Comparison of ENCODE assay signal across 9 cellular contexts in genomic region chr1:51926171-51926812, GRCh38. TPM values are rescaled to one million over a fixed set of nuclear protein-coding genes. Genes with fewer than 3 reads are reported as not detected.
A peak's percentile ranks its signal among the peaks of the same experiment; 100 is the strongest.
DNase-seq lines count a peak whose midpoint lies in the region; ATAC-seq, FAIRE-seq and TF ChIP-seq lines count a peak whose summit lies in the region.
"Had no signal": no experiment of that assay in that cellular context is flagged by ENCODE, and none has a peak within 500 bp of the region (broad histone marks: within the 10 kb centered on the region; RNA-seq: fewer than 3 reads in every experiment).

No MANE protein-coding gene starts in this region.

- H3K36me3 Mint-ChIP-seq in activated naive CD4-positive, alpha-beta T cell treated with anti-CD3 and anti-CD28 coated beads, Interleukin-2, amount 10 ng/mL, durations not matched to agents 7 days and 5 days = no peaks in the 10 kb centered on the region

- no peak overlapping the region for H3K4me3 Mint-ChIP-seq in activated naive CD4-positive, alpha-beta T cell treated with anti-CD3 and anti-CD28 coated beads, Interleukin-2, amount 10 ng/mL, durations not matched to agents 7 days and 5 days

- ATAC-seq in HG03354 (IDR thresholded peaks at IDR 0.05; ENCODE audit: poor library complexity, severe bottlenecking, unreplicated experiment) (no peak), GM18502 (IDR thresholded peaks at IDR 0.05; ENCODE audit: poor library complexity, unreplicated experiment) (no peak), GM18868 (IDR thresholded peaks at IDR 0.05; ENCODE audit: unreplicated experiment) (no peak)

- H3K4me3 ChIP-seq in AG09309 (ENCODE audit: control insufficient read depth, low read depth, low read length) (no peak overlapping the region), fibroblast of villous mesenchyme (ENCODE audit: low read depth, low read length) (no peak overlapping the region)

- H3K4me1 Mint-ChIP-seq in activated naive CD4-positive, alpha-beta T cell treated with anti-CD3 and anti-CD28 coated beads, Interleukin-2, amount 10 ng/mL, durations not matched to agents 7 days and 5 days = no peaks in the 10 kb centered on the region

- TF ChIP-seq CTCF in AG09309 (IDR thresholded peaks at IDR 0.05; ENCODE audit: control insufficient read depth, insufficient read depth, low read depth, low read length, missing control alignments) (peak; percentile 54), fibroblast of villous mesenchyme (IDR thresholded peaks at IDR 0.05; ENCODE audit: insufficient read depth, low read depth, low read length) (peak; percentile 60)

- CTCF ChIA-PET in activated naive CD4-positive, alpha-beta T cell treated with anti-CD3 and anti-CD28 coated beads, Interleukin-2, amount 10 ng/mL, durations not matched to agents 7 days and 5 days (lab: Charles Lee) = interaction anchor here (1.7 to 2.7 kb wide), 2 partner anchors 15 to 29 kb away, joined by 3 to 12 read pairs; no protein-coding TSS in a partner anchor

- no peak for TF ChIP-seq POLR2A in GM12891 (IDR thresholded peaks at IDR 0.05; ENCODE audit: low read depth, low read length)

- no peaks in the 10 kb centered on the region for H3K9me3 Mint-ChIP-seq in activated naive CD4-positive, alpha-beta T cell treated with anti-CD3 and anti-CD28 coated beads, Interleukin-2, amount 10 ng/mL, durations not matched to agents 7 days and 5 days

- FAIRE-seq in GM12891 (lab: Jason Lieb, UNC) = peak; percentile 64
- FAIRE-seq in RCC 7860 (lab: Jason Lieb, UNC) = no peak

- H3K27me3 Mint-ChIP-seq in activated naive CD4-positive, alpha-beta T cell treated with anti-CD3 and anti-CD28 coated beads, Interleukin-2, amount 10 ng/mL, durations not matched to agents 7 days and 5 days = peaks cover 10% of the 10 kb centered on the region

- DNase-seq in AG09309 (ENCODE audit: low read depth) (no peak), GM12891 (ENCODE audit: insufficient read length, low spot score) (no peak), RCC 7860 (ENCODE audit: low spot score) (peak; percentile 20), fibroblast of villous mesenchyme (ENCODE audit: low read depth) (peak; percentile 53)
- no peak for DNase-seq in activated naive CD4-positive, alpha-beta T cell treated with anti-CD3 and anti-CD28 coated beads, Interleukin-2, amount 10 ng/mL, durations not matched to agents 7 days and 5 days
- DNase-seq: glutamatergic neuron had no signal

- H3K27ac Mint-ChIP-seq in activated naive CD4-positive, alpha-beta T cell treated with anti-CD3 and anti-CD28 coated beads, Interleukin-2, amount 10 ng/mL, durations not matched to agents 7 days and 5 days = no peak overlapping the region

TF ChIP-seq in GM12891, 5 proteins besides CTCF, POLR2A, EP300 and RAD21:
- TF ChIP-seq POLR2AphosphoS5 (IDR thresholded peaks at IDR 0.05; ENCODE audit: low read depth, low read length) (no peak), TAF1 (IDR thresholded peaks at IDR 0.05; ENCODE audit: low read depth, low read length) (no peak), POU2F2 (IDR thresholded peaks at IDR 0.05; ENCODE audit: low read depth, low read length) (no peak), PAX5 (IDR thresholded peaks at IDR 0.05; ENCODE audit: insufficient read depth, low read length, severe bottlenecking) (no peak), SPI1 (IDR thresholded peaks at IDR 0.05; ENCODE audit: low read depth, low read length) (no peak)

RNA-seq across cellular contexts. Expression of gene NRDC, which starts 47.8 kb away (rescaled TPM):
- polyA plus RNA-seq in GM12891 (2012; ENCODE audit: low read depth, missing spikeins) = 82.8 TPM
- total RNA-seq in fibroblast of villous mesenchyme = 90.5 and 112 TPM in 2 replicates

Comparison
In these comparisons a context has a peak if more than half of its experiments do, and no peak if none do; other contexts are left out.
1. DNase-seq: peak in RCC 7860 (single experiment) and fibroblast of villous mesenchyme (single experiment); none in AG09309 (single experiment), GM12891 (single experiment) and activated naive CD4-positive, alpha-beta T cell treated with anti-CD3 and anti-CD28 coated beads, Interleukin-2, amount 10 ng/mL, durations not matched to agents 7 days and 5 days (single experiment).